In the genomic region with DNA sequence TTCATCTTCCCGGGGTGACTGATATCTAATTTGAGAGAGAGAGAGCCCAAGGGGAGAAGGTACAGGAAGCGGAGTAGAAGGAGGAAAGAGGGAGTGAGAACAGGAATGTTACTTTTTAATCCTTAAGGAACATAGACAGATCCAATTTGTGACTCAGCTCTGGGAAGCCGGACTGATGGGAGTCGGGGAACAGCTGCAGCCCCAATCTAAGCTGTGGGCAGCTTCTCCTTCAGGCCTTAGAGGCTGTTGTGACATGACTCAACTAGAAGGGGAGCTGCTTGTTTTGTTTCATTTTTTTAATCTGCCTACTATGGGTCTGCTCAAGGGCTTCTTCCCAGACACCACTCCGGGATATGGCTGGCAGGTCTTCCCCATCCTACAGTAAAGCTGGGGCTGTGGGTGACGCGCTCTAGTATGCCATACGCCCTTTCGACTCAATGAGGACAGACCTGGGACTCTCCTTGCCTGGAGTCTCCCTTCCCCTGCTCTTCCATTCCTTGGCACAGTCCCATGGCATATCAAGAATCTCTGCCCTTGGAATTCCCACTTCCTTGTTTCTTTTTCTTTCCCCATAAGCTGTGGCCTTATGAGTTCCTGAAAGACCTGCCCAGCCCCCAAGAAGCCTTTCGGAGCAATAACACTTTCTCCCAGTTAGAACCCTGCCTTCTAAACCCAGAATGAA, we compare ENCODE assay signal across 10 cellular contexts.
A peak's percentile ranks its signal among the peaks of the same experiment; 100 is the strongest.
DNase-seq lines count a peak whose midpoint lies in the region; ATAC-seq and TF ChIP-seq lines count a peak whose summit lies in the region.
"Had no signal": no experiment of that assay in that cellular context is flagged by ENCODE, and none has a peak within 500 bp of the region (broad histone marks: within the 10 kb centered on the region; RNA-seq: fewer than 3 reads in every experiment).

No MANE protein-coding gene starts in this region.

- H3K36me3 ChIP-seq in muscle layer of colon (ENCODE audit: insufficient read depth, low read length) (no peaks in the 10 kb centered on the region), upper lobe of left lung (no peaks in the 10 kb centered on the region)

- WGBS in upper lobe of left lung, 2 donors = 58 to 66% methylated on average over 10 of the region's 10 CpGs

- peaks cover 71% of the 10 kb centered on the region for H3K4me1 ChIP-seq in muscle layer of colon (ENCODE audit: insufficient read depth, low read length)
- H3K4me1 ChIP-seq in upper lobe of left lung = peaks cover 61 to 86% (median 82%) of the 10 kb centered on the region in 4 donors

- H3K4me3 ChIP-seq in epithelial cell of proximal tubule (ENCODE audit: low read depth, low read length) (peak overlapping the region; percentile 87), muscle layer of colon (ENCODE audit: low read depth in 1 of 2, low read length in 2 of 2) (peak overlapping the region; percentile 76 to 86), upper lobe of left lung (peak overlapping the region in 2 of 4 donors; percentile 54 to 62)

- no peak for TF ChIP-seq CTCF in epithelial cell of proximal tubule (conservative IDR thresholded peaks at IDR 0.05; ENCODE audit: low read depth, low read length)
- TF ChIP-seq CTCF in upper lobe of left lung (IDR thresholded peaks at IDR 0.05) = no peak

- H3K27ac ChIP-seq in muscle layer of colon (ENCODE audit: low read depth, low read length) (peak overlapping the region; percentile 87), upper lobe of left lung (peak overlapping the region; percentile 66 to 90 (median 80))

- DNase-seq in NCI-H82 treated with DMSO at 0.1 percent for 48 hours (lab: John Stamatoyannopoulos, UW; ENCODE audit: unreplicated experiment) (peak; percentile 78), epithelial cell of proximal tubule (ENCODE audit: low read depth) (no peak), upper lobe of left lung (peak in 1 of 2 donors; percentile 56), NCI-H2227 treated with DMSO at 0.1 percent for 48 hours (lab: John Stamatoyannopoulos, UW) (no peak)
- DNase-seq: NCI-H1436 treated with DMSO at 0.1 percent for 48 hours had no signal

- peak overlapping the region; percentile 98 for H3K9ac ChIP-seq in muscle layer of colon (ENCODE audit: low read length)

- H3K9me3 ChIP-seq in muscle layer of colon (ENCODE audit: low read length) (no peaks in the 10 kb centered on the region), upper lobe of left lung (no peaks in the 10 kb centered on the region)

- TF ChIP-seq EP300 in upper lobe of left lung (IDR thresholded peaks at IDR 0.05) = peak in 1 of 4 donors; percentile 30

- H3K27me3 ChIP-seq in muscle layer of colon (ENCODE audit: control insufficient read depth in 1 of 2, insufficient read depth in 2 of 2, low read length in 2 of 2) (no peaks in the 10 kb centered on the region), upper lobe of left lung (no peaks in the 10 kb centered on the region)

- TF ChIP-seq POLR2A in upper lobe of left lung (IDR thresholded peaks at IDR 0.05) = no peak

- ATAC-seq in upper lobe of left lung (ENCODE audit: low FRiP score in 2 of 2) (peak in 1 of 2 donors; percentile 82), HG03457 (IDR thresholded peaks at IDR 0.05; ENCODE audit: unreplicated experiment) (no peak), GM21423 (IDR thresholded peaks at IDR 0.05; ENCODE audit: unreplicated experiment) (no peak), GM18498 (IDR thresholded peaks at IDR 0.05; ENCODE audit: unreplicated experiment) (no peak)
- ATAC-seq: stimulated activated memory B cell treated with anti-CD40 and anti-IgM and Interleukin-4, amounts not matched to agents 10 μg/mL and 1 μg/mL and 100 μg/mL, for 72 hours had no signal
